ENCODE assay signal across 14 cellular contexts in the genomic region with DNA sequence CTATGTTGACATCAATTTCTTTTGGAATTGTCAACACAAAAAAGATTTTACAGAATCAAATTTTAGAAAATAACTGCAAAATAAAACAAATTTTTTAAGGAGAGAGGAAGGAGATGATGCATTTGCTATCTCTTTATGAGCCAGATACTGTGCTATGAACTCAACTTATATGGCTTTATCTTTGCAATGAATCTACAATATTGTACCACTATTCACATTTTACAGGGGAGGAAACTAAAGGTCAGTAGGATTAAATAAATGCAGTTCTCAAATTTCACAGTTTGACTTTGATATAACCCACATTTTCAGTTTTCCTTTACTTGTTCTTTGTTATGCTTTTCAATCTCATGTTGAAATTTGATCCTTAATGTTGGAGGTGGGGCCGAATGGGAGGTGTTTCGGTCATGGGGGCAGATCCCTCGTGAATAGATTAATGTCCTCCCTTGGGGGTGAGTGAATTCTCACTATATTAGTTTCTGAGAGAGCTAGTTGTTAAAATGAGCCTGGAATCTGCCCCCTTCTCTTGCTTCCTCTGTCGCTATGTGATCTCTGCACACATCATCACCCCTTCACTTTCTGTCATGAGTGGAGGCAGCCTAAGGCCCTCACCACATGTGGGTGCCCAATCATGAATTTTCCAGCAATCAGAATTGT. TPM values are rescaled to one million over a fixed set of nuclear protein-coding genes. Genes with fewer than 3 reads are reported as not detected.
DNase-seq lines count a peak whose midpoint lies in the region; ATAC-seq and TF ChIP-seq lines count a peak whose summit lies in the region.
"Had no signal": no experiment of that assay in that cellular context is flagged by ENCODE, and none has a peak within 500 bp of the region (broad histone marks: within the 10 kb centered on the region; RNA-seq: fewer than 3 reads in every experiment).

No MANE protein-coding gene starts in this region.

- H3K4me1 Mint-ChIP-seq in GM23338, result peaks cover 23% of the 10 kb centered on the region
- peaks cover 25% of the 10 kb centered on the region for H3K4me1 Mint-ChIP-seq in Calu3 (ENCODE audit: low read depth, unreplicated experiment)

- CTCF ChIA-PET in Calu3 (lab: Charles Lee), result no interaction called here

- no peaks in the 10 kb centered on the region for H3K27me3 Mint-ChIP-seq in GM23338 (ENCODE audit: insufficient read depth, low read depth, poor library complexity)
- H3K27me3 Mint-ChIP-seq in Calu3 (ENCODE audit: unreplicated experiment), result no peaks in the 10 kb centered on the region
- H3K27me3 Mint-ChIP-seq: activated naive CD4-positive, alpha-beta T cell treated with anti-CD3 and anti-CD28 coated beads, Interleukin-2, amount 10 ng/mL, durations not matched to agents 7 days and 5 days had no signal

- H3K36me3 Mint-ChIP-seq in GM23338 (ENCODE audit: low read depth), result no peaks in the 10 kb centered on the region
- H3K36me3 Mint-ChIP-seq in Calu3 (ENCODE audit: insufficient read depth, unreplicated experiment), result no peaks in the 10 kb centered on the region

- no TSS peak for BruUV-seq in Calu3 (replicated peaks; lab: Mats Ljungman, UMichigan)

- H3K36me3 ChIP-seq in GM23338 (ENCODE audit: insufficient read depth) (no peaks in the 10 kb centered on the region), esophagus squamous epithelium (no peaks in the 10 kb centered on the region), parathyroid adenoma (ENCODE audit: control insufficient read depth, insufficient read depth, low read length) (no peaks in the 10 kb centered on the region)
- H3K36me3 ChIP-seq: pancreas had no signal

- 57 to 63% methylated on average over 4 of the region's 4 CpGs for WGBS in esophagus squamous epithelium, 2 donors

- H3K27ac ChIP-seq in GM23338 (ENCODE audit: low read depth), result no peak overlapping the region
- peak overlapping the region; percentile 61 to 88 (median 78) for H3K27ac ChIP-seq in esophagus squamous epithelium
- H3K27ac ChIP-seq in parathyroid adenoma, result no peak overlapping the region
- H3K27ac ChIP-seq: C4-2B, pancreas had no signal

- H3K27ac Mint-ChIP-seq in GM23338 (no peak overlapping the region), Calu3 (ENCODE audit: unreplicated experiment) (no peak overlapping the region)
- H3K27ac Mint-ChIP-seq: activated naive CD4-positive, alpha-beta T cell treated with anti-CD3 and anti-CD28 coated beads, Interleukin-2, amount 10 ng/mL, durations not matched to agents 7 days and 5 days had no signal

- TF ChIP-seq CTCF in GM23338 (conservative IDR thresholded peaks at IDR 0.05; ENCODE audit: low read depth in 2 of 2) (no peak), esophagus squamous epithelium (IDR thresholded peaks at IDR 0.05) (no peak), parathyroid adenoma (IDR thresholded peaks at IDR 0.05) (no peak), Calu3 (IDR thresholded peaks at IDR 0.05; ENCODE audit: unreplicated experiment) (no peak)

- H2AFZ ChIP-seq in GM23338 (no peak overlapping the region), parathyroid adenoma (peak overlapping the region; percentile 22)

- H3K27me3 ChIP-seq in GM23338 (ENCODE audit: insufficient read depth), result no peaks in the 10 kb centered on the region
- no peaks in the 10 kb centered on the region for H3K27me3 ChIP-seq in esophagus squamous epithelium
- H3K27me3 ChIP-seq in parathyroid adenoma (ENCODE audit: control insufficient read depth, insufficient read depth, low read length), result no peaks in the 10 kb centered on the region
- H3K27me3 ChIP-seq: pancreas had no signal

- H4K20me1 ChIP-seq in GM23338 (replicated peaks; ENCODE audit: insufficient read depth), result no peaks in the 10 kb centered on the region

- H3K9me3 Mint-ChIP-seq in GM23338, result no peaks in the 10 kb centered on the region
- H3K9me3 Mint-ChIP-seq in Calu3 (ENCODE audit: low read depth, unreplicated experiment), result no peaks in the 10 kb centered on the region

- no peak overlapping the region for H3K9ac ChIP-seq in parathyroid adenoma

- H3K79me2 ChIP-seq in GM23338 (replicated peaks; ENCODE audit: insufficient read depth) (no peaks in the 10 kb centered on the region), parathyroid adenoma (no peaks in the 10 kb centered on the region)

- H3K4me3 Mint-ChIP-seq in GM23338 (no peak overlapping the region), Calu3 (ENCODE audit: low read depth, unreplicated experiment) (no peak overlapping the region)
- H3K4me3 Mint-ChIP-seq: activated naive CD4-positive, alpha-beta T cell treated with anti-CD3 and anti-CD28 coated beads, Interleukin-2, amount 10 ng/mL, durations not matched to agents 7 days and 5 days had no signal

- H3K9me2 ChIP-seq in GM23338 (ENCODE audit: insufficient read depth), result peaks cover 15% of the 10 kb centered on the region

- H3K9me3 ChIP-seq in esophagus squamous epithelium (no peaks in the 10 kb centered on the region), parathyroid adenoma (ENCODE audit: control insufficient read depth, low read length) (no peaks in the 10 kb centered on the region)
- H3K9me3 ChIP-seq: pancreas had no signal

- H3K4me2 ChIP-seq in GM23338, result peak overlapping the region; percentile 5; the same call in 1 of the 2 replicates
- no peak overlapping the region for H3K4me2 ChIP-seq in parathyroid adenoma (ENCODE audit: low read length)

- H3K4me3 ChIP-seq in GM23338, result no peak overlapping the region
- no peak overlapping the region for H3K4me3 ChIP-seq in esophagus squamous epithelium
- no peak overlapping the region for H3K4me3 ChIP-seq in parathyroid adenoma (ENCODE audit: low read depth, low read length)
- H3K4me3 ChIP-seq: pancreas had no signal

- DNase-seq in GM23338 (ENCODE audit: low spot score) (peak; percentile 38), NCI-H226 (peak; percentile 85), esophagus squamous epithelium (lab: John Stamatoyannopoulos, UW) (no peak), Calu3 (no peak), SK-N-DZ (ENCODE audit: low spot score) (no peak)
- DNase-seq: activated CD8-positive, alpha-beta memory T cell treated with anti-CD3 and anti-CD28 coated beads for 24 hours; activated naive CD4-positive, alpha-beta T cell treated with anti-CD3 and anti-CD28 coated beads, Interleukin-2, amount 10 ng/mL, durations not matched to agents 7 days and 5 days; glutamatergic neuron; pancreas had no signal

- intact Hi-C loops in esophagus squamous epithelium (cut with DNase I) (no loop called here), Calu3 (cut with micrococcal nuclease; ENCODE audit: unreplicated experiment) (no loop called here)

- peaks cover 24% of the 10 kb centered on the region for H3K4me1 ChIP-seq in GM23338 (ENCODE audit: insufficient read depth)
- peaks cover 0 to 60% (median 30%) of the 10 kb centered on the region in 3 donors for H3K4me1 ChIP-seq in esophagus squamous epithelium
- peaks cover 4% of the 10 kb centered on the region for H3K4me1 ChIP-seq in parathyroid adenoma

- ATAC-seq in GM23338 (peak; percentile 50; the same call in 2 of the 3 replicates), HG02852 (IDR thresholded peaks at IDR 0.05; ENCODE audit: unreplicated experiment) (no peak)
- ATAC-seq in activated CD4-positive, CD25-positive, alpha-beta regulatory T cell treated with anti-CD3 and anti-CD28 coated beads, Interleukin-2, amount 50 U/mL, for 24 hours, result no peak
- ATAC-seq: Panc1 had no signal

- no peak for TF ChIP-seq POLR2A in esophagus squamous epithelium (IDR thresholded peaks at IDR 0.05)

- no peaks in the 10 kb centered on the region for H3F3A ChIP-seq in GM23338 (replicated peaks; ENCODE audit: low read depth)

TF ChIP-seq in GM23338, 12 proteins besides CTCF, POLR2A, EP300 and RAD21 (continues in another document):
- TF ChIP-seq, protein P1, sequence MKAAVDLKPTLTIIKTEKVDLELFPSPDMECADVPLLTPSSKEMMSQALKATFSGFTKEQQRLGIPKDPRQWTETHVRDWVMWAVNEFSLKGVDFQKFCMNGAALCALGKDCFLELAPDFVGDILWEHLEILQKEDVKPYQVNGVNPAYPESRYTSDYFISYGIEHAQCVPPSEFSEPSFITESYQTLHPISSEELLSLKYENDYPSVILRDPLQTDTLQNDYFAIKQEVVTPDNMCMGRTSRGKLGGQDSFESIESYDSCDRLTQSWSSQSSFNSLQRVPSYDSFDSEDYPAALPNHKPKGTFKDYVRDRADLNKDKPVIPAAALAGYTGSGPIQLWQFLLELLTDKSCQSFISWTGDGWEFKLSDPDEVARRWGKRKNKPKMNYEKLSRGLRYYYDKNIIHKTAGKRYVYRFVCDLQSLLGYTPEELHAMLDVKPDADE (IDR thresholded peaks at IDR 0.05), result no peak
- TF ChIP-seq POLR2AphosphoS5 (IDR thresholded peaks at IDR 0.05; ENCODE audit: low read depth) (no peak), EZH2 (IDR thresholded peaks at IDR 0.05; ENCODE audit: low read depth, unreplicated experiment) (no peak)

RNA-seq across cellular contexts. Expression of gene CD200, which starts 44.6 kb away (rescaled TPM):
- 49.3 and 51.9 TPM in 2 replicates for total RNA-seq in GM23338 (2014; rRNA removed; shearing (Covaris generic))
- 56.5 and 65.0 TPM in 2 replicates for polyA plus RNA-seq in GM23338 (2016; fragmentation: Nextera tagmentation; extraction: Ambion mirVana)
- 1 to 10 TPM in 3 of 4 donors, under 1 TPM in 1; 0.27 to 8.4 (median 1.4) TPM for total RNA-seq in esophagus squamous epithelium
- total RNA-seq in Calu3 (2022), result not detected in 2 replicates
- 3.9 and 6.8 TPM in 2 replicates for polyA plus RNA-seq in SK-N-DZ (2014; cell fraction: cytosol; rRNA removed)
- 1.9 and 4.7 TPM in 2 replicates for polyA plus RNA-seq in SK-N-DZ (2014; cell fraction: nucleus; rRNA removed)

Comparison
In these comparisons a context has a peak if more than half of its experiments do, and no peak if none do; other contexts are left out.
1. DNase-seq: peak in GM23338 (single experiment) and NCI-H226 (single experiment); none in esophagus squamous epithelium (single experiment), Calu3 (single experiment) and SK-N-DZ (single experiment).
2. H3K27ac ChIP-seq: peak in esophagus squamous epithelium (4 of 4); none in GM23338 (single experiment) and parathyroid adenoma (single experiment).